Comparison of ENCODE assay signal across 8 cellular contexts in the genomic region with DNA sequence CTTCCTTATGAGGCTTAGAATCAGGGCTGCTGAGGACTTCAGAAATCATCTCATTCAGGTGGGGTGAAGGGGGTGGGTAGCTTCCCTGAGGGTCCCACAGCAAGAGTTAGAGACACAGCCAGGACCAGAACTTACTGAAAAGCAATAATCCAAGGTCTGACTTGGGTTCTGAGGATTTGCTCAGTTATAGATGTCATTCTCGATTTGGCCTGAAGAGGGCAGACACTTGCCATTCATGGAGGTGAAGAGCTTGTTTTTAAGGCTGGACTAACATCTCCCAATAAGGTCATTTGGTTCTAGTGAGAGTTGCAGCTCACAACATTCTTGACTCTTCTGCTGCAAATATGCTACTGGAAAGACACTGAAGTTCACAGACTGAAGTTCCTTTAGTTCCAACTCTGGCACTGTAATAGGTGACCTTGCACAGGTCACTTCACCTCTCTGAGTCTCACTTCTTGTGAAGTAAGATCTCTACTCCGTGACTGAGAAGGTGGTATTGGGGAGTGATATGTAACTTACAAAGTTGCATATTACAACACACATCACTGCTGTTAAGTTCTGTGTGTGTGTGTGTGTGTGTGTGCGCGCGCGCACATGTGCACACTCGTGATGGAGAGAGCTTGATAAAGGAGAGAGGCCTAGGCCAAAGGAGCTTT.
DNase-seq lines count a peak whose midpoint lies in the region; ATAC-seq and TF ChIP-seq lines count a peak whose summit lies in the region.

No MANE protein-coding gene starts in this region.

- H3K4me1 Mint-ChIP-seq in activated CD4-positive, alpha-beta T cell treated with anti-CD3 and anti-CD28 coated beads, Interleukin-2, amount 10 ng/mL, durations not matched to agents 7 days and 5 days = no peaks in the 10 kb centered on the region
- H3K4me1 Mint-ChIP-seq in progenitor cell of endocrine pancreas (ENCODE audit: low read depth) = no peaks in the 10 kb centered on the region

- TF ChIP-seq CTCF in progenitor cell of endocrine pancreas (IDR thresholded peaks at IDR 0.05; ENCODE audit: unreplicated experiment) = peak; percentile 87

- no peaks in the 10 kb centered on the region for H3K9me3 Mint-ChIP-seq in activated CD4-positive, alpha-beta T cell treated with anti-CD3 and anti-CD28 coated beads, Interleukin-2, amount 10 ng/mL, durations not matched to agents 7 days and 5 days
- no peaks in the 10 kb centered on the region for H3K9me3 Mint-ChIP-seq in progenitor cell of endocrine pancreas (ENCODE audit: low read depth)

- no peaks in the 10 kb centered on the region for H3K27me3 Mint-ChIP-seq in activated CD4-positive, alpha-beta T cell treated with anti-CD3 and anti-CD28 coated beads, Interleukin-2, amount 10 ng/mL, durations not matched to agents 7 days and 5 days
- H3K27me3 Mint-ChIP-seq in progenitor cell of endocrine pancreas = no peaks in the 10 kb centered on the region

- no peak overlapping the region for H3K4me3 Mint-ChIP-seq in activated CD4-positive, alpha-beta T cell treated with anti-CD3 and anti-CD28 coated beads, Interleukin-2, amount 10 ng/mL, durations not matched to agents 7 days and 5 days
- H3K4me3 Mint-ChIP-seq in progenitor cell of endocrine pancreas (ENCODE audit: low read depth) = no peak overlapping the region

- H3K36me3 Mint-ChIP-seq in activated CD4-positive, alpha-beta T cell treated with anti-CD3 and anti-CD28 coated beads, Interleukin-2, amount 10 ng/mL, durations not matched to agents 7 days and 5 days (ENCODE audit: low read depth) = no peaks in the 10 kb centered on the region
- H3K36me3 Mint-ChIP-seq in progenitor cell of endocrine pancreas (ENCODE audit: insufficient read depth) = no peaks in the 10 kb centered on the region

- POLR2A ChIA-PET in activated CD4-positive, alpha-beta T cell treated with anti-CD3 and anti-CD28 coated beads, Interleukin-2, amount 10 ng/mL, durations not matched to agents 7 days and 5 days (lab: Charles Lee) = no interaction called here

- in situ Hi-C loops in Caki2 (cut with HindIII; ENCODE audit: low pct_unique_long_range_greater_than_20kb, low sequenced_read_pairs) = no loop called here

- H3K27ac Mint-ChIP-seq in activated CD4-positive, alpha-beta T cell treated with anti-CD3 and anti-CD28 coated beads, Interleukin-2, amount 10 ng/mL, durations not matched to agents 7 days and 5 days = no peak overlapping the region
- H3K27ac Mint-ChIP-seq in progenitor cell of endocrine pancreas = peak overlapping the region; percentile 37

- peak; percentile 84 for ATAC-seq in GM18868 (IDR thresholded peaks at IDR 0.05; ENCODE audit: unreplicated experiment)
- ATAC-seq in HG03064 (IDR thresholded peaks at IDR 0.05; ENCODE audit: low read depth, unreplicated experiment) = peak; percentile 63

- peak; percentile 56 for DNase-seq in Caki2 (ENCODE audit: low read depth)
- peak; percentile 76 for DNase-seq in NCI-H2196 (lab: John Stamatoyannopoulos, UW; ENCODE audit: unreplicated experiment)
- DNase-seq in activated CD4-positive, alpha-beta T cell treated with anti-CD3 and anti-CD28 coated beads, Interleukin-2, amount 10 ng/mL, durations not matched to agents 7 days and 5 days = peak; percentile 54
- peak; percentile 70 for DNase-seq in globus pallidus (ENCODE audit: low spot score)
- DNase-seq in progenitor cell of endocrine pancreas (ENCODE audit: low spot score, unreplicated experiment) = peak; percentile 39
- no peak for DNase-seq in stimulated activated naive CD4-positive, alpha-beta T cell treated with Interleukin-2 at 50 U/mL for 16 hours (lab: John Stamatoyannopoulos, UW)

- CTCF ChIA-PET in activated CD4-positive, alpha-beta T cell treated with anti-CD3 and anti-CD28 coated beads, Interleukin-2, amount 10 ng/mL, durations not matched to agents 7 days and 5 days (lab: Charles Lee) = interaction anchor here (0.5 to 1.6 kb wide), 5 partner anchors 10 to 1618 kb away, joined by 3 to 4 read pairs (median 3); no protein-coding TSS in a partner anchor
